1 cellular context compared by ENCODE assay signal in genomic region chr13:24922390-24923304, GRCh38.
TF ChIP-seq lines count a peak whose summit lies in the region.

No MANE protein-coding gene starts in this region.

TF ChIP-seq in K562, 482 proteins besides CTCF, POLR2A, EP300 and RAD21 (continued from another document and continues in another):
- TF ChIP-seq MGA (IDR thresholded peaks at IDR 0.05) (peak; percentile 39; the same call in 1 of the 2 replicates), MBD2 (IDR thresholded peaks at IDR 0.05; ENCODE audit: borderline replicate concordance, low read depth) (peak; percentile 76), ZBTB40 (IDR thresholded peaks at IDR 0.05) (peak; percentile 77), ZBTB40 (CRISPR knock-in tag; IDR thresholded peaks at IDR 0.05) (no peak), BACH1 (tag; IDR thresholded peaks at IDR 0.05) (no peak), PCBP2 (IDR thresholded peaks at IDR 0.05; ENCODE audit: low read depth, low read length, poor library complexity, severe bottlenecking) (no peak), ZNF707 (CRISPR knock-in tag; conservative IDR thresholded peaks at IDR 0.05) (no peak), ZNF766 (CRISPR knock-in tag; conservative IDR thresholded peaks at IDR 0.05) (peak; percentile 57; the same call in 1 of the 2 replicates), EP400 (IDR thresholded peaks at IDR 0.05) (peak; percentile 81; the same call in 1 of the 2 replicates), HNRNPLL (IDR thresholded peaks at IDR 0.05; ENCODE audit: low read depth, low read length, poor library complexity, severe bottlenecking) (peak; percentile 97), ZNF551 (CRISPR knock-in tag; IDR thresholded peaks at IDR 0.05) (no peak), NR2C1 (IDR thresholded peaks at IDR 0.05) (no peak), NR2C1 (tag; IDR thresholded peaks at IDR 0.05) (peak; percentile 26; the same call in 1 of the 2 replicates), MAX (CRISPR knock-in tag; IDR thresholded peaks at IDR 0.05) (peak; percentile 19; the same call in 1 of the 2 replicates), ARNT (IDR thresholded peaks at IDR 0.05) (0 out of 4 replicates have a peak, but pooled peaks of 1 of the 2 experiments have one; percentile 64), ZBTB1 (CRISPR knock-in tag; IDR thresholded peaks at IDR 0.05; ENCODE audit: borderline replicate concordance, low read depth) (peak; percentile 43; the same call in 1 of the 2 replicates), TRIM28 (IDR thresholded peaks at IDR 0.05) (peak; percentile 40; the same call in 1 of the 2 replicates), ZNF143 (CRISPR knock-in tag; IDR thresholded peaks at IDR 0.05) (peak; percentile 93), SAP30 (IDR thresholded peaks at IDR 0.05; ENCODE audit: borderline replicate concordance, insufficient read depth, low read depth, low read length, poor library complexity, severe bottlenecking) (peak; percentile 95), TAF7 (tag; IDR thresholded peaks at IDR 0.05) (peak; percentile 83), ZFX (CRISPR knock-in tag; IDR thresholded peaks at IDR 0.05) (peak; percentile 84), SP2 (IDR thresholded peaks at IDR 0.05; ENCODE audit: extremely low read depth, low read depth, low read length, poor library complexity, severe bottlenecking) (no peak), SAFB2 (IDR thresholded peaks at IDR 0.05; ENCODE audit: borderline replicate concordance, low read depth, low read length, severe bottlenecking) (no peak), DMBX1 (CRISPR knock-in tag; IDR thresholded peaks at IDR 0.05; ENCODE audit: borderline replicate concordance) (no peak), HMGN3 (IDR thresholded peaks at IDR 0.05; ENCODE audit: borderline replicate concordance, extremely low read depth, insufficient read length, low read depth, low read length) (peak; percentile 49), ZBTB43 (CRISPR knock-in tag; IDR thresholded peaks at IDR 0.05) (no peak), E2F3 (CRISPR knock-in tag; IDR thresholded peaks at IDR 0.05) (no peak), E4F1 (CRISPR knock-in tag; IDR thresholded peaks at IDR 0.05; ENCODE audit: borderline replicate concordance) (no peak)
